ENCODE assay signal across 11 cellular contexts in the genomic region with DNA sequence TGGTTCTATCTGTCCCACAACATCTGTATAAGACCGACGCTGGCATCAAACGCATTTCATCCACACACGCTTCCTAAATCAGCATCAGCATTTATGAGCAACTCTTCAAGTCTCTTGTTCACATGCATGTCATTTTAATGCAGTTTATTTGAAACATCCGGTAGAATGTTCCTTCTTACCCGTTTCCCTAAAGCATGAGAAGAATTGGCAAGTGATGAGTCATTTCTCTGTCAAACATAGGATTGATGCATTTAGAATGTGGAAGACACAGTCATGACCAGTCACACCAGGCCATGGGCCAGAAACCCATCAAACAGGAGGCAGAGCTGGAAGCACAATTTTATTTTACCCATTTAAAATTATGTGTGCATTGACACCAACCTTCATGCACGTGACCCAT.
A peak's percentile ranks its signal among the peaks of the same experiment; 100 is the strongest.
DNase-seq lines count a peak whose midpoint lies in the region; ATAC-seq and TF ChIP-seq lines count a peak whose summit lies in the region.
"Had no signal": no experiment of that assay in that cellular context is flagged by ENCODE, and none has a peak within 500 bp of the region (broad histone marks: within the 10 kb centered on the region; RNA-seq: fewer than 3 reads in every experiment).

No MANE protein-coding gene starts in this region.

- H3K27ac Mint-ChIP-seq in stimulated activated effector memory CD8-positive, alpha-beta T cell treated with anti-CD3 and anti-CD28 coated beads, Interleukin-12 subunit alpha, Interleukin-12 subunit beta, amount 100 ng/mL, for 72 hours, result peak overlapping the region; percentile 75
- H3K27ac Mint-ChIP-seq in activated T-helper 2 cell treated with anti-CD3 and anti-CD28 coated beads, Interferon-gamma antibody, Interleukin-2, Interleukin-4, amounts not matched to agents 10 μg/mL and 5 μg/mL and 100 μg/mL, durations not matched to agents 14 hours and 24 hours and 36 hours, result no peak overlapping the region

- TF ChIP-seq CTCF in RWPE2 (IDR thresholded peaks at IDR 0.05; ENCODE audit: poor library complexity, severe bottlenecking), result no peak

- H3K9me3 Mint-ChIP-seq in stimulated activated effector memory CD8-positive, alpha-beta T cell treated with anti-CD3 and anti-CD28 coated beads, Interleukin-12 subunit alpha, Interleukin-12 subunit beta, amount 100 ng/mL, for 72 hours, result no peaks in the 10 kb centered on the region
- H3K9me3 Mint-ChIP-seq in activated T-helper 2 cell treated with anti-CD3 and anti-CD28 coated beads, Interferon-gamma antibody, Interleukin-2, Interleukin-4, amounts not matched to agents 10 μg/mL and 5 μg/mL and 100 μg/mL, durations not matched to agents 14 hours and 24 hours and 36 hours, result no peaks in the 10 kb centered on the region

- H3K27me3 Mint-ChIP-seq in activated T-helper 2 cell treated with anti-CD3 and anti-CD28 coated beads, Interferon-gamma antibody, Interleukin-2, Interleukin-4, amounts not matched to agents 10 μg/mL and 5 μg/mL and 100 μg/mL, durations not matched to agents 14 hours and 24 hours and 36 hours (ENCODE audit: low read depth), result no peaks in the 10 kb centered on the region

- peak; percentile 91 for ATAC-seq in RWPE2 (ENCODE audit: low read depth)
- ATAC-seq in stimulated activated effector memory CD8-positive, alpha-beta T cell treated with anti-CD3 and anti-CD28 coated beads, Interleukin-12 subunit alpha, Interleukin-12 subunit beta, amount 100 ng/mL, for 72 hours, result no peak
- ATAC-seq: left lobe of liver had no signal

- H3K27me3 ChIP-seq in RWPE2 (ENCODE audit: insufficient read depth, poor library complexity, severe bottlenecking), result no peaks in the 10 kb centered on the region

- H3K27ac ChIP-seq in RWPE2 (ENCODE audit: poor library complexity, severe bottlenecking), result peak overlapping the region; percentile 72
- H3K27ac ChIP-seq: WERI-Rb-1 had no signal

- DNase-seq in HCEC 1CT (peak; percentile 98), RWPE2 (ENCODE audit: low spot score) (peak; percentile 82), fibroblast of gingiva (ENCODE audit: low read depth) (peak; percentile 57), dermis blood vessel endothelial cell (no peak), NCI-H510A treated with DMSO at 0.1 percent for 48 hours (lab: John Stamatoyannopoulos, UW) (no peak)
- DNase-seq in stimulated activated effector memory CD8-positive, alpha-beta T cell treated with anti-CD3 and anti-CD28 coated beads, Interleukin-12 subunit alpha, Interleukin-12 subunit beta, amount 100 ng/mL, for 72 hours (ENCODE audit: low spot score in 2 of 2), result no peak
- DNase-seq in activated T-helper 2 cell treated with anti-CD3 and anti-CD28 coated beads, Interferon-gamma antibody, Interleukin-2, Interleukin-4, amounts not matched to agents 10 μg/mL and 5 μg/mL and 100 μg/mL, durations not matched to agents 14 hours and 24 hours and 36 hours (ENCODE audit: low spot score), result no peak
- DNase-seq: activated effector memory CD4-positive, alpha-beta T cell treated with anti-CD3 and anti-CD28 coated beads, Interleukin-2, amount 50 U/mL, for 16 hours; effector CD4-positive, alpha-beta T cell; WERI-Rb-1 had no signal

- no peaks in the 10 kb centered on the region for H3K9me3 ChIP-seq in RWPE2 (ENCODE audit: severe bottlenecking)

- H3K4me1 Mint-ChIP-seq in stimulated activated effector memory CD8-positive, alpha-beta T cell treated with anti-CD3 and anti-CD28 coated beads, Interleukin-12 subunit alpha, Interleukin-12 subunit beta, amount 100 ng/mL, for 72 hours, result peaks cover 57% of the 10 kb centered on the region
- H3K4me1 Mint-ChIP-seq in activated T-helper 2 cell treated with anti-CD3 and anti-CD28 coated beads, Interferon-gamma antibody, Interleukin-2, Interleukin-4, amounts not matched to agents 10 μg/mL and 5 μg/mL and 100 μg/mL, durations not matched to agents 14 hours and 24 hours and 36 hours (ENCODE audit: low read depth), result no peaks in the 10 kb centered on the region

- H3K4me3 Mint-ChIP-seq in stimulated activated effector memory CD8-positive, alpha-beta T cell treated with anti-CD3 and anti-CD28 coated beads, Interleukin-12 subunit alpha, Interleukin-12 subunit beta, amount 100 ng/mL, for 72 hours, result no peak overlapping the region
- no peak overlapping the region for H3K4me3 Mint-ChIP-seq in activated T-helper 2 cell treated with anti-CD3 and anti-CD28 coated beads, Interferon-gamma antibody, Interleukin-2, Interleukin-4, amounts not matched to agents 10 μg/mL and 5 μg/mL and 100 μg/mL, durations not matched to agents 14 hours and 24 hours and 36 hours (ENCODE audit: low read depth)

- peaks cover 36% of the 10 kb centered on the region for H3K4me1 ChIP-seq in RWPE2 (ENCODE audit: insufficient read depth, poor library complexity, severe bottlenecking)

- H3K36me3 ChIP-seq in RWPE2 (ENCODE audit: low read depth), result no peaks in the 10 kb centered on the region
- H3K36me3 ChIP-seq: WERI-Rb-1 had no signal

- H3K4me3 ChIP-seq in RWPE2 (ENCODE audit: severe bottlenecking), result no peak overlapping the region

- intact Hi-C loops in activated T-helper 2 cell treated with anti-CD3 and anti-CD28 coated beads, Interferon-gamma antibody, Interleukin-2, Interleukin-4, amounts not matched to agents 10 μg/mL and 5 μg/mL and 100 μg/mL, durations not matched to agents 14 hours and 24 hours and 36 hours (cut with micrococcal nuclease), result no loop called here

- H3K36me3 Mint-ChIP-seq in stimulated activated effector memory CD8-positive, alpha-beta T cell treated with anti-CD3 and anti-CD28 coated beads, Interleukin-12 subunit alpha, Interleukin-12 subunit beta, amount 100 ng/mL, for 72 hours, result no peaks in the 10 kb centered on the region
- H3K36me3 Mint-ChIP-seq in activated T-helper 2 cell treated with anti-CD3 and anti-CD28 coated beads, Interferon-gamma antibody, Interleukin-2, Interleukin-4, amounts not matched to agents 10 μg/mL and 5 μg/mL and 100 μg/mL, durations not matched to agents 14 hours and 24 hours and 36 hours (ENCODE audit: low read depth), result no peaks in the 10 kb centered on the region

Comparison
In these comparisons a context has a peak if more than half of its experiments do, and no peak if none do; other contexts are left out.
1. DNase-seq: peak in HCEC 1CT (single experiment), RWPE2 (single experiment) and fibroblast of gingiva (single experiment); none in stimulated activated effector memory CD8-positive, alpha-beta T cell treated with anti-CD3 and anti-CD28 coated beads, Interleukin-12 subunit alpha, Interleukin-12 subunit beta, amount 100 ng/mL, for 72 hours (0 of 2), dermis blood vessel endothelial cell (single experiment), NCI-H510A treated with DMSO at 0.1 percent for 48 hours (single experiment) and activated T-helper 2 cell treated with anti-CD3 and anti-CD28 coated beads, Interferon-gamma antibody, Interleukin-2, Interleukin-4, amounts not matched to agents 10 μg/mL and 5 μg/mL and 100 μg/mL, durations not matched to agents 14 hours and 24 hours and 36 hours (single experiment).